ENCODE assay signal across 1 cellular context in genomic region chr6:138509371-138509770, GRCh38.
TF ChIP-seq lines count a peak whose summit lies in the region.

No MANE protein-coding gene starts in this region.

TF ChIP-seq in K562, 482 proteins besides CTCF, POLR2A, EP300 and RAD21 (continued from another document):
- peak; percentile 25; the same call in 1 of the 2 replicates for TF ChIP-seq PKNOX1 (IDR thresholded peaks at IDR 0.05)
- TF ChIP-seq SMARCA5 (IDR thresholded peaks at IDR 0.05), result no peak
- no peak for TF ChIP-seq FOXA3 (CRISPR knock-in tag; conservative IDR thresholded peaks at IDR 0.05 in 1 of 2, IDR thresholded peaks at IDR 0.05 in 1 of 2)
- 0 out of 2 replicates have a peak, but pooled peaks have one; percentile 18 for TF ChIP-seq DEAF1 (CRISPR knock-in tag; IDR thresholded peaks at IDR 0.05)
- TF ChIP-seq CCAR2 (IDR thresholded peaks at IDR 0.05; ENCODE audit: low read depth, low read length), result no peak
- TF ChIP-seq EHMT2 (IDR thresholded peaks at IDR 0.05), result no peak
- TF ChIP-seq ID3 (CRISPR knock-in tag; IDR thresholded peaks at IDR 0.05), result no peak
- TF ChIP-seq ID3 (tag; IDR thresholded peaks at IDR 0.05), result no peak
- no peak for TF ChIP-seq SIN3B (IDR thresholded peaks at IDR 0.05; ENCODE audit: low read depth)
- TF ChIP-seq HMBOX1 (IDR thresholded peaks at IDR 0.05), result no peak
- TF ChIP-seq MTA3 (IDR thresholded peaks at IDR 0.05; ENCODE audit: borderline replicate concordance), result no peak
- 0 out of 2 replicates have a peak, but pooled peaks have one; percentile 24 for TF ChIP-seq ELF1 (tag; IDR thresholded peaks at IDR 0.05)
- TF ChIP-seq HNRNPK (IDR thresholded peaks at IDR 0.05; ENCODE audit: low read depth, low read length, poor library complexity, severe bottlenecking), result no peak
- TF ChIP-seq PPARD (CRISPR knock-in tag; IDR thresholded peaks at IDR 0.05), result no peak
- TF ChIP-seq SMC3 (conservative IDR thresholded peaks at IDR 0.05; ENCODE audit: insufficient read depth, low read depth, low read length), result no peak
- no peak for TF ChIP-seq ELF2 (CRISPR knock-in tag; IDR thresholded peaks at IDR 0.05)
- no peak for TF ChIP-seq CHD4 (IDR thresholded peaks at IDR 0.05; ENCODE audit: insufficient read depth, insufficient replicate concordance, low read depth, low read length, poor library complexity, severe bottlenecking)
- no peak for TF ChIP-seq ZNF24 (IDR thresholded peaks at IDR 0.05)
- TF ChIP-seq ZNF253 (CRISPR knock-in tag; conservative IDR thresholded peaks at IDR 0.05), result no peak
- no peak for TF ChIP-seq TAF1 (IDR thresholded peaks at IDR 0.05; ENCODE audit: control insufficient read depth, extremely low read depth, insufficient read depth, low read length, severe bottlenecking)
- no peak for TF ChIP-seq HDAC8 (tag; IDR thresholded peaks at IDR 0.05)
- no peak for TF ChIP-seq TAF15 (IDR thresholded peaks at IDR 0.05; ENCODE audit: low read depth, low read length)
- TF ChIP-seq SIX5 (IDR thresholded peaks at IDR 0.05; ENCODE audit: borderline replicate concordance in 1 of 2, insufficient read depth in 1 of 2, low read depth in 1 of 2, low read length in 2 of 2), result no peak
- no peak for TF ChIP-seq KLF16 (IDR thresholded peaks at IDR 0.05)
- no peak for TF ChIP-seq ZNF318 (IDR thresholded peaks at IDR 0.05; ENCODE audit: borderline replicate concordance in 1 of 2, low read depth in 1 of 2)
